In genomic region chr7:149075286-149075685, GRCh38 we compare ENCODE assay signal across 17 cellular contexts.
"Had no signal": no experiment of that assay in that cellular context is flagged by ENCODE, and none has a peak within 500 bp of the region (broad histone marks: within the 10 kb centered on the region; RNA-seq: fewer than 3 reads in every experiment).

No MANE protein-coding gene starts in this region.

- H3K4me3 ChIP-seq: hepatocyte, neural progenitor cell, pancreas, thoracic aorta, transverse colon had no signal

- ATAC-seq: left colon; natural killer cell treated with Interleukin-12 subunit alpha and Interleukin-12 subunit beta and Interleukin-15 and Interleukin-18, amount 100 ng/mL, for 72 hours; pancreas; right cardiac atrium; stimulated activated memory B cell treated with anti-CD40 and anti-IgM and Interleukin-4, amounts not matched to agents 10 μg/mL and 1 μg/mL and 100 μg/mL, for 72 hours; stimulated activated naive CD8-positive, alpha-beta T cell treated with anti-CD3 and anti-CD28 coated beads, Interleukin-15, amount 100 ng/mL, for 72 hours had no signal

- H3K9me3 Mint-ChIP-seq: central memory CD8-positive, alpha-beta T cell; dendritic cell treated with granulocyte-macrophage colony-stimulating factor and Interleukin-4, amounts not matched to agents 40 ng/mL and 50 ng/mL, for 4 days; natural killer cell treated with Interleukin-12 subunit alpha and Interleukin-12 subunit beta and Interleukin-15 and Interleukin-18, amount 100 ng/mL, for 72 hours; stimulated activated memory B cell treated with anti-CD40 and anti-IgM and Interleukin-4, amounts not matched to agents 10 μg/mL and 1 μg/mL and 100 μg/mL, for 72 hours; stimulated activated naive CD8-positive, alpha-beta T cell treated with anti-CD3 and anti-CD28 coated beads, Interleukin-15, amount 100 ng/mL, for 72 hours had no signal

- H3K4me1 ChIP-seq: neural progenitor cell, pancreas, transverse colon had no signal

- H3K4me3 Mint-ChIP-seq: central memory CD8-positive, alpha-beta T cell; dendritic cell treated with granulocyte-macrophage colony-stimulating factor and Interleukin-4, amounts not matched to agents 40 ng/mL and 50 ng/mL, for 4 days; natural killer cell treated with Interleukin-12 subunit alpha and Interleukin-12 subunit beta and Interleukin-15 and Interleukin-18, amount 100 ng/mL, for 72 hours; neural progenitor cell; stimulated activated memory B cell treated with anti-CD40 and anti-IgM and Interleukin-4, amounts not matched to agents 10 μg/mL and 1 μg/mL and 100 μg/mL, for 72 hours; stimulated activated naive CD8-positive, alpha-beta T cell treated with anti-CD3 and anti-CD28 coated beads, Interleukin-15, amount 100 ng/mL, for 72 hours had no signal

- H3K27me3 ChIP-seq: hepatocyte, neural progenitor cell, pancreas, transverse colon had no signal

- H3K27me3 Mint-ChIP-seq: central memory CD8-positive, alpha-beta T cell; dendritic cell treated with granulocyte-macrophage colony-stimulating factor and Interleukin-4, amounts not matched to agents 40 ng/mL and 50 ng/mL, for 4 days; natural killer cell treated with Interleukin-12 subunit alpha and Interleukin-12 subunit beta and Interleukin-15 and Interleukin-18, amount 100 ng/mL, for 72 hours; progenitor cell of endocrine pancreas; stimulated activated memory B cell treated with anti-CD40 and anti-IgM and Interleukin-4, amounts not matched to agents 10 μg/mL and 1 μg/mL and 100 μg/mL, for 72 hours; stimulated activated naive CD8-positive, alpha-beta T cell treated with anti-CD3 and anti-CD28 coated beads, Interleukin-15, amount 100 ng/mL, for 72 hours had no signal

- H3K27ac Mint-ChIP-seq: dendritic cell treated with granulocyte-macrophage colony-stimulating factor and Interleukin-4, amounts not matched to agents 40 ng/mL and 50 ng/mL, for 4 days; natural killer cell treated with Interleukin-12 subunit alpha and Interleukin-12 subunit beta and Interleukin-15 and Interleukin-18, amount 100 ng/mL, for 72 hours; neural progenitor cell; progenitor cell of endocrine pancreas; stimulated activated memory B cell treated with anti-CD40 and anti-IgM and Interleukin-4, amounts not matched to agents 10 μg/mL and 1 μg/mL and 100 μg/mL, for 72 hours; stimulated activated naive CD8-positive, alpha-beta T cell treated with anti-CD3 and anti-CD28 coated beads, Interleukin-15, amount 100 ng/mL, for 72 hours had no signal

- H3K9me3 ChIP-seq: pancreas, thoracic aorta, transverse colon had no signal

- H3K4me1 Mint-ChIP-seq: neural progenitor cell; stimulated activated memory B cell treated with anti-CD40 and anti-IgM and Interleukin-4, amounts not matched to agents 10 μg/mL and 1 μg/mL and 100 μg/mL, for 72 hours had no signal

- H3K27ac ChIP-seq: hepatocyte, neural progenitor cell, pancreas, thoracic aorta, transverse colon had no signal

- DNase-seq: erythroblast; foreskin melanocyte; left colon; occipital lobe; pancreas; right cardiac atrium; stimulated activated CD4-positive, alpha-beta T cell treated with anti-CD3 and anti-CD28 coated beads, Interleukin-4, amount 100 ng/mL, for 24 hours; stimulated activated naive CD8-positive, alpha-beta T cell treated with anti-CD3 and anti-CD28 coated beads, Interleukin-15, amount 100 ng/mL, for 72 hours; transverse colon had no signal
